In genomic region chr14:99430491-99430890, GRCh38 we compare ENCODE assay signal across 8 cellular contexts. TPM values are rescaled to one million over a fixed set of nuclear protein-coding genes. Genes with fewer than 3 reads are reported as not detected.
A peak's percentile ranks its signal among the peaks of the same experiment; 100 is the strongest.
DNase-seq lines count a peak whose midpoint lies in the region; ATAC-seq, FAIRE-seq and TF ChIP-seq lines count a peak whose summit lies in the region.

No MANE protein-coding gene starts in this region.

- H3K9me3 ChIP-seq in H9 (ENCODE audit: control insufficient read depth, low read depth, low read length) (peaks cover 9% of the 10 kb centered on the region), MM.1S (replicated peaks; ENCODE audit: insufficient read depth, low read length) (no peaks in the 10 kb centered on the region)

- no peak overlapping the region for H2BK120ac ChIP-seq in H9 (ENCODE audit: low read depth, low read length, poor library complexity, severe bottlenecking)

- H4K20me1 ChIP-seq in H9 (ENCODE audit: control insufficient read depth, insufficient read depth, insufficient read length), result no peaks in the 10 kb centered on the region
- no peaks in the 10 kb centered on the region for H4K20me1 ChIP-seq in MM.1S (ENCODE audit: insufficient read depth, low read length)

- FAIRE-seq in D721Med (lab: Jason Lieb, UNC), result no peak

- H2BK20ac ChIP-seq in H9 (ENCODE audit: low read depth, low read length, poor library complexity, severe bottlenecking), result no peak overlapping the region

- H3K4me3 ChIP-seq in GM12864 (ENCODE audit: low read depth, low read length) (no peak overlapping the region), MM.1S (ENCODE audit: low read length) (no peak overlapping the region)

- WGBS in H9 (ENCODE audit: extremely low coverage, insufficient read length, low lambda C conversion rate), result no CpG with 5 or more reads among the region's 7 CpGs

- H3T11ph ChIP-seq in H9 (ENCODE audit: low read length), result no peak overlapping the region

- H3K4me3 Mint-ChIP-seq in H9, result no peak overlapping the region
- H3K4me3 Mint-ChIP-seq in activated B cell treated with CpG ODN at 0.5 μM for 24 hours, result no peak overlapping the region
- H3K4me3 Mint-ChIP-seq in immature natural killer cell, result peak overlapping the region in 1 of 5 donors; percentile 1

- H3K56ac ChIP-seq in H9 (ENCODE audit: insufficient read length, low read depth, low read length), result no peak overlapping the region

- H3K4me2 ChIP-seq in H9 (ENCODE audit: insufficient read depth, insufficient read length, low read length) (no peak overlapping the region), MM.1S (ENCODE audit: low read depth, low read length) (no peak overlapping the region)

- no peaks in the 10 kb centered on the region for H3K4me1 ChIP-seq in H9 (ENCODE audit: insufficient read depth, low read length)
- no peaks in the 10 kb centered on the region for H3K4me1 ChIP-seq in MM.1S (ENCODE audit: low read length)

- TF ChIP-seq CTCF in GM12864 (IDR thresholded peaks at IDR 0.05; ENCODE audit: low read depth, low read length, missing control alignments) (peak; percentile 58), H9 (conservative IDR thresholded peaks at IDR 0.05) (peak; percentile 77), activated B cell treated with CpG ODN at 0.5 μM for 24 hours (IDR thresholded peaks at IDR 0.05) (peak; percentile 16), MM.1S (IDR thresholded peaks at IDR 0.05; ENCODE audit: low read length) (no peak; the same call in 1 of the 2 replicates), D721Med (IDR thresholded peaks at IDR 0.05; ENCODE audit: insufficient read depth, missing control alignments) (no peak)

- H3K23me2 ChIP-seq in H9 (ENCODE audit: insufficient read length, low read depth, low read length, poor library complexity, severe bottlenecking), result no peaks in the 10 kb centered on the region

- no peak overlapping the region for H3K18ac ChIP-seq in H9 (ENCODE audit: insufficient read length, low read depth, low read length)

- H3K9me2 ChIP-seq in MM.1S (replicated peaks; ENCODE audit: insufficient read depth, low read length), result no peaks in the 10 kb centered on the region

- H4K8ac ChIP-seq in H9 (replicated peaks; ENCODE audit: insufficient read length, low read depth, low read length), result no peak overlapping the region

- H3K9ac ChIP-seq in H9 (ENCODE audit: extremely low read depth, insufficient read length, low read length) (no peak overlapping the region), MM.1S (ENCODE audit: low read length) (no peak overlapping the region)

- H3K79me2 ChIP-seq in H9 (ENCODE audit: insufficient read depth, low read length), result peaks cover 3% of the 10 kb centered on the region; the same call in 1 of the 2 replicates
- no peaks in the 10 kb centered on the region for H3K79me2 ChIP-seq in MM.1S (ENCODE audit: low read length)

- H4K5ac ChIP-seq in H9 (ENCODE audit: insufficient read length, low read depth, low read length), result no peak overlapping the region

- H2BK12ac ChIP-seq in H9 (ENCODE audit: insufficient read length, low read depth, low read length), result no peak overlapping the region

- no peak overlapping the region for H2AK5ac ChIP-seq in H9 (ENCODE audit: insufficient read length, low read length)

- no peak overlapping the region for H3K4ac ChIP-seq in H9 (ENCODE audit: low read depth, low read length)

- no peak overlapping the region for H3K23ac ChIP-seq in H9 (ENCODE audit: insufficient read length, low read depth, low read length)

- no peak overlapping the region for H3K14ac ChIP-seq in H9 (ENCODE audit: insufficient read depth, low read length)

- H3K27me3 Mint-ChIP-seq in H9 (ENCODE audit: low read depth), result no peaks in the 10 kb centered on the region
- no peaks in the 10 kb centered on the region for H3K27me3 Mint-ChIP-seq in activated B cell treated with CpG ODN at 0.5 μM for 24 hours
- H3K27me3 Mint-ChIP-seq in immature natural killer cell (ENCODE audit: low read depth in 3 of 3), result peaks cover 0 to 9% (median 0%) of the 10 kb centered on the region in 3 donors

- H3K27ac ChIP-seq in H9 (ENCODE audit: insufficient read length, low read depth, low read length) (no peak overlapping the region), MM.1S (ENCODE audit: low read length) (no peak overlapping the region)

- H2AFZ ChIP-seq in H9 (ENCODE audit: low read length) (no peak overlapping the region), MM.1S (ENCODE audit: low read length) (no peak overlapping the region)

- no peaks in the 10 kb centered on the region for H3K27me3 ChIP-seq in H9 (ENCODE audit: insufficient read depth, low read length)
- no peaks in the 10 kb centered on the region for H3K27me3 ChIP-seq in MM.1S (replicated peaks; ENCODE audit: insufficient read depth, low read length)

- H3K36me3 ChIP-seq in MM.1S (replicated peaks; ENCODE audit: insufficient read depth, low read length), result no peaks in the 10 kb centered on the region

- intact Hi-C loops in activated B cell treated with CpG ODN at 0.5 μM for 24 hours (cut with micrococcal nuclease), result no loop called here

- POLR2A ChIA-PET in activated B cell treated with CpG ODN at 0.5 μM for 24 hours (lab: Charles Lee), result no interaction called here

- H3K9me3 Mint-ChIP-seq in H9, result peaks cover 11 to 18% of the 10 kb centered on the region in 2 experiments
- peaks cover 8% of the 10 kb centered on the region for H3K9me3 Mint-ChIP-seq in activated B cell treated with CpG ODN at 0.5 μM for 24 hours
- H3K9me3 Mint-ChIP-seq in immature natural killer cell, result no peaks in the 10 kb centered on the region

- no peak overlapping the region for H2BK15ac ChIP-seq in H9 (ENCODE audit: low read depth, low read length)

- CTCF ChIA-PET in activated B cell treated with CpG ODN at 0.5 μM for 24 hours (lab: Charles Lee), result interaction anchor here (0.7 kb wide), 1 partner anchor 193 kb away, joined by 4 read pairs; no protein-coding TSS in a partner anchor

- H3F3A ChIP-seq in MM.1S (ENCODE audit: insufficient read depth, low read length), result no peaks in the 10 kb centered on the region

- peaks cover 6% of the 10 kb centered on the region for H3K79me1 ChIP-seq in H9 (ENCODE audit: insufficient read depth, low read depth, low read length, poor library complexity, severe bottlenecking)

- H3K27ac Mint-ChIP-seq in H9 (no peak overlapping the region), activated B cell treated with CpG ODN at 0.5 μM for 24 hours (no peak overlapping the region), immature natural killer cell (peak overlapping the region in 5 of 6 donors; percentile 39 to 78 (median 56))

- H3K4me1 Mint-ChIP-seq in H9 (peaks cover 20 to 26% of the 10 kb centered on the region in 2 experiments), activated B cell treated with CpG ODN at 0.5 μM for 24 hours (peaks cover 29% of the 10 kb centered on the region), immature natural killer cell (peaks cover 70 to 88% of the 10 kb centered on the region in 2 donors)

- DNase-seq in GM12864 (ENCODE audit: low read depth) (no peak), H9 (peak; percentile 69), activated B cell treated with CpG ODN at 0.5 μM for 24 hours (peak; percentile 22), immature natural killer cell (peak in 2 of 3 donors; percentile 33 to 39), MM.1S (no peak), D721Med (ENCODE audit: insufficient read length, low spot score) (no peak)

- no peak overlapping the region for H4K91ac ChIP-seq in H9 (ENCODE audit: insufficient read length, low read depth, low read length)

- H3K36me3 Mint-ChIP-seq in H9 (ENCODE audit: insufficient read depth in 1 of 3, low read depth in 3 of 3), result peaks cover 22 to 45% (median 30%) of the 10 kb centered on the region in 3 experiments
- peaks cover 60% of the 10 kb centered on the region for H3K36me3 Mint-ChIP-seq in activated B cell treated with CpG ODN at 0.5 μM for 24 hours (ENCODE audit: low read depth)
- H3K36me3 Mint-ChIP-seq in immature natural killer cell, result peaks cover 19 to 57% (median 36%) of the 10 kb centered on the region in 3 donors

- peak; percentile 94 for ATAC-seq in activated B cell treated with CpG ODN at 0.5 μM for 24 hours (ENCODE audit: low read depth)
- ATAC-seq in GM21447 (IDR thresholded peaks at IDR 0.05; ENCODE audit: unreplicated experiment), result no peak
- no peak for ATAC-seq in HG03442 (IDR thresholded peaks at IDR 0.05; ENCODE audit: unreplicated experiment)

- no peak overlapping the region for H2BK5ac ChIP-seq in H9 (ENCODE audit: insufficient read length, low read length)

RNA-seq across cellular contexts. Expression of gene SETD3, which starts 50.2 kb away (rescaled TPM):
- total RNA-seq in H9 (2021) (53.7 and 56.7 TPM in 2 replicates), activated B cell treated with CpG ODN at 0.5 μM for 24 hours (31.9 and 33.2 TPM in 2 replicates)
- 100 to 1,000 TPM in 1 of 3 donors, 10 to 100 TPM in 2; 60.8 to 112 (median 66.5) TPM for polyA plus RNA-seq in immature natural killer cell

RNA-seq across cellular contexts. Expression of gene CCNK, which starts 50.7 kb away (rescaled TPM):
- total RNA-seq in H9 (2021), result 76.9 and 80.1 TPM in 2 replicates
- 76.7 and 79.2 TPM in 2 replicates for total RNA-seq in activated B cell treated with CpG ODN at 0.5 μM for 24 hours
- 10 to 100 TPM in 2 of 3 donors, 1 to 10 TPM in 1; 5.8 to 32.9 (median 13.2) TPM for polyA plus RNA-seq in immature natural killer cell

Comparison
In these comparisons a context has a peak if more than half of its experiments do, and no peak if none do; other contexts are left out.
1. DNase-seq: peak in H9 (single experiment), activated B cell treated with CpG ODN at 0.5 μM for 24 hours (single experiment) and immature natural killer cell (2 of 3); none in GM12864 (single experiment), MM.1S (single experiment) and D721Med (single experiment).
2. CTCF ChIP-seq: peak in GM12864 (single experiment), H9 (single experiment) and activated B cell treated with CpG ODN at 0.5 μM for 24 hours (single experiment); none in MM.1S (single experiment) and D721Med (single experiment).
3. H3K27ac Mint-ChIP-seq: peak in immature natural killer cell (5 of 6); none in H9 (0 of 3) and activated B cell treated with CpG ODN at 0.5 μM for 24 hours (single experiment).